ENCODE assay signal across 8 cellular contexts in the genomic region with DNA sequence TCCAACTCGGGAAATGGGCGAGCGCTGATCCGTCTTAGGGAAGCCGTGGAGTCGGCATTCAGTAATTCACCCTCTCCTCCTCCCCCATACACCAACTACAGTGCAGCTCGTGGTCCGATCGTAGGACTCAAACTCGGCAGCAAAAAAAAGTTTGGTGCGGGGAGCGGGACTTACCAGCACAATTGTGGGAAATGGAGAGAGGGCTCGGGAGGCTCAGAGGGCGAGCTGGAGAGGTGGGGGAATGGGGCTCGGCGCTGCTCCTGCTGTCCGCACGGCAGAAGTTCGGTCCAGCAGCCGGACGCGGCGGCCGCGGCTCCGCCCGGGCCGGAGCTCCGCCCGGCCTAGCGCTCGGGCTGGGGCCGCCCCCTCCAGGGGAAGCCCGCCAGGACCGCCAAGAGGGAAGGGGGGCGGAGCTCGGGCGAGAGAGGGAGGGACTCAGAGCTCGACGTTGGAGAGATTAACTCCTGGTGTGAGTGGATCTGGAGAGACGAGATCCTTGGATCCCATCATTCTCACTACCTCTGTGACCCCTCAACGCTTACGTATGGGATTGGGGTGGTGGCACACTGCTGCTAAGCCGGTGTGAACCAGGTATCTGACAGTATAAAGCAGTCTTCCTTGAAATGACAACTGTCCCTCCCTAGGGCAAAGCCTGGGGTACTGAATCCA. TPM values are rescaled to one million over a fixed set of nuclear protein-coding genes. Genes with fewer than 3 reads are reported as not detected.
A peak's percentile ranks its signal among the peaks of the same experiment; 100 is the strongest.
DNase-seq lines count a peak whose midpoint lies in the region; ATAC-seq and TF ChIP-seq lines count a peak whose summit lies in the region.

No MANE protein-coding gene starts in this region.

- 0 to 2% (median 1%) methylated on average over 18 to 44 of the region's 44 CpGs for WGBS in stomach, 5 donors

- ATAC-seq in GM21825 (IDR thresholded peaks at IDR 0.05; ENCODE audit: unreplicated experiment) = peak; percentile 69

- H3K9me3 ChIP-seq in DOHH2 (ENCODE audit: control insufficient read depth, insufficient read depth, low read length) = no peaks in the 10 kb centered on the region
- H3K9me3 ChIP-seq in stomach = no peaks in the 10 kb centered on the region

- TF ChIP-seq CTCF in DOHH2 (IDR thresholded peaks at IDR 0.05; ENCODE audit: low read depth, low read length, poor library complexity, severe bottlenecking) = no peak
- TF ChIP-seq CTCF in RWPE1 (conservative IDR thresholded peaks at IDR 0.05; ENCODE audit: low read depth) = no peak
- no peak for TF ChIP-seq CTCF in nephron progenitor cell (IDR thresholded peaks at IDR 0.05)
- TF ChIP-seq CTCF in stomach (IDR thresholded peaks at IDR 0.05) = no peak

- H3K4me3 ChIP-seq in DOHH2 (ENCODE audit: low read length) = peak overlapping the region; percentile 89
- peak overlapping the region; percentile 76 to 96 (median 90) for H3K4me3 ChIP-seq in stomach

- H3K4me1 ChIP-seq in DOHH2 (ENCODE audit: control insufficient read depth, low read length) (peaks cover 13% of the 10 kb centered on the region), stomach (peaks cover 25 to 31% (median 28%) of the 10 kb centered on the region in 4 donors)

- 0 out of 2 replicates have a peak, but pooled peaks cover 3% of the 10 kb centered on the region for H3K79me2 ChIP-seq in DOHH2 (ENCODE audit: control insufficient read depth, low read length)

- H3K4me3 Mint-ChIP-seq in nephron progenitor cell = peak overlapping the region; percentile 96

- no peaks in the 10 kb centered on the region for H4K20me1 ChIP-seq in DOHH2 (ENCODE audit: control insufficient read depth, insufficient read depth, low read depth, low read length)

- no peaks in the 10 kb centered on the region for H3K9me2 ChIP-seq in DOHH2 (replicated peaks; ENCODE audit: control insufficient read depth, low read length)

- POLR2A ChIA-PET in RWPE1 (lab: Yijun Ruan, JAX; ENCODE audit: low non-redundant PET) = interaction anchor here (0.6 to 1.1 kb wide), 5 partner anchors 14 to 143 kb away, joined by 3 to 8 read pairs (median 4); a partner anchor contains a TSS

- H3F3A ChIP-seq in DOHH2 (ENCODE audit: control insufficient read depth, insufficient read depth) = peaks cover 5% of the 10 kb centered on the region; the same call in 1 of the 2 replicates

- no peak for TF ChIP-seq POLR2A in stomach (IDR thresholded peaks at IDR 0.05)

- H3K36me3 ChIP-seq in DOHH2 (ENCODE audit: control insufficient read depth, low read length) (peaks cover 5% of the 10 kb centered on the region; the same call in 1 of the 2 replicates), stomach (peaks cover 20 to 23% (median 22%) of the 10 kb centered on the region in 4 donors)

- H3K27ac Mint-ChIP-seq in nephron progenitor cell = peak overlapping the region; percentile 97

- peaks cover 4% of the 10 kb centered on the region for H3K27me3 Mint-ChIP-seq in nephron progenitor cell (ENCODE audit: low read depth, poor library complexity)

- DNase-seq in Kasumi-1 (lab: John Stamatoyannopoulos, UW) (peak; percentile 75 to 80), RWPE1 (ENCODE audit: low spot score) (peak; percentile 95), fibroblast of the conjunctiva (ENCODE audit: low read depth) (peak; percentile 80), nephron progenitor cell (peak; percentile 91), stomach (peak; percentile 94)
- peak; percentile 67 for DNase-seq in activated effector memory CD4-positive, alpha-beta T cell treated with Interleukin-2 at 50 U/mL for 16 hours

- H3K27ac ChIP-seq in DOHH2 (ENCODE audit: low read depth, low read length) (peak overlapping the region; percentile 41), RWPE1 (peak overlapping the region; percentile 89), stomach (peak overlapping the region; percentile 85 to 96 (median 95))

- peaks cover 10% of the 10 kb centered on the region for H3K4me1 Mint-ChIP-seq in nephron progenitor cell

- H3K9me3 Mint-ChIP-seq in nephron progenitor cell = no peaks in the 10 kb centered on the region

- no peak for TF ChIP-seq EP300 in stomach (IDR thresholded peaks at IDR 0.05)

- CTCF ChIA-PET in RWPE1 (lab: Yijun Ruan, JAX) = interaction anchor here (0.6 to 6.3 kb wide), 3 partner anchors 13 to 33 kb away, joined by 4 to 51 read pairs (median 9); a partner anchor contains a TSS

- intact Hi-C loops in stomach (cut with DNase I; ENCODE audit: low total_unique reads) = no loop called here

- H3K4me2 ChIP-seq in DOHH2 (ENCODE audit: low read length) = peak overlapping the region; percentile 78

- peaks cover 26% of the 10 kb centered on the region for H3K36me3 Mint-ChIP-seq in nephron progenitor cell (ENCODE audit: low read depth)

- H3K27me3 ChIP-seq in DOHH2 (ENCODE audit: control insufficient read depth, low read length) (peaks cover 14% of the 10 kb centered on the region), stomach (no peaks in the 10 kb centered on the region)

RNA-seq across cellular contexts. Expression of a gene that starts 0.7 kb away (rescaled TPM):
- 10 to 100 TPM in 4 of 5 donors, 1 to 10 TPM in 1; 4.1 to 65.9 (median 29.0) TPM for total RNA-seq in stomach
- 10 to 100 TPM; 11.8 to 28.9 (median 19.2) TPM for polyA plus RNA-seq in stomach

RNA-seq across cellular contexts. Expression of a gene that starts 14.2 kb away (rescaled TPM):
- 10 to 100 TPM in 1 of 5 donors, 1 to 10 TPM in 3, not detected in 1; 3.2 to 18.3 (median 6.6) TPM for total RNA-seq in stomach
- polyA plus RNA-seq in stomach = 1 to 10 TPM in 2 of 3 donors, under 1 TPM in 1; 0.61 to 3.0 (median 1.7) TPM

RNA-seq across cellular contexts. Expression of a gene that starts 26.0 kb away (rescaled TPM):
- total RNA-seq in stomach = 1 to 10 TPM in 2 of 5 donors, under 1 TPM in 1, not detected in 2; 0.58 to 1.7 (median 1.2) TPM
- polyA plus RNA-seq in stomach = 1 to 10 TPM; 5.4 to 10.0 (median 5.8) TPM

RNA-seq across cellular contexts. Expression of a gene that starts 35.6 kb away (rescaled TPM):
- 10 to 100 TPM in 4 of 5 donors, 1 to 10 TPM in 1; 5.3 to 34.4 (median 20.9) TPM for total RNA-seq in stomach
- 10 to 100 TPM; 13.8 to 24.6 (median 15.4) TPM for polyA plus RNA-seq in stomach

RNA-seq across cellular contexts. Expression of a gene that starts 35.7 kb away (rescaled TPM):
- 10 to 100 TPM in 4 of 5 donors, 1 to 10 TPM in 1; 7.0 to 44.1 (median 19.3) TPM for total RNA-seq in stomach
- 1 to 10 TPM; 4.8 to 5.1 (median 4.9) TPM for polyA plus RNA-seq in stomach

Comparison
In these comparisons a context has a peak if more than half of its experiments do, and no peak if none do; other contexts are left out.
1. Peak in every context shown above with its lines: DNase-seq, ATAC-seq, H3K4me3 ChIP-seq and H3K27ac ChIP-seq.
2. H3K27ac ChIP-seq: peak in every context shown above with its lines; median percentile 95 in stomach; 89 in RWPE1; 41 in DOHH2.